7 cellular contexts compared by ENCODE assay signal in the genomic region with DNA sequence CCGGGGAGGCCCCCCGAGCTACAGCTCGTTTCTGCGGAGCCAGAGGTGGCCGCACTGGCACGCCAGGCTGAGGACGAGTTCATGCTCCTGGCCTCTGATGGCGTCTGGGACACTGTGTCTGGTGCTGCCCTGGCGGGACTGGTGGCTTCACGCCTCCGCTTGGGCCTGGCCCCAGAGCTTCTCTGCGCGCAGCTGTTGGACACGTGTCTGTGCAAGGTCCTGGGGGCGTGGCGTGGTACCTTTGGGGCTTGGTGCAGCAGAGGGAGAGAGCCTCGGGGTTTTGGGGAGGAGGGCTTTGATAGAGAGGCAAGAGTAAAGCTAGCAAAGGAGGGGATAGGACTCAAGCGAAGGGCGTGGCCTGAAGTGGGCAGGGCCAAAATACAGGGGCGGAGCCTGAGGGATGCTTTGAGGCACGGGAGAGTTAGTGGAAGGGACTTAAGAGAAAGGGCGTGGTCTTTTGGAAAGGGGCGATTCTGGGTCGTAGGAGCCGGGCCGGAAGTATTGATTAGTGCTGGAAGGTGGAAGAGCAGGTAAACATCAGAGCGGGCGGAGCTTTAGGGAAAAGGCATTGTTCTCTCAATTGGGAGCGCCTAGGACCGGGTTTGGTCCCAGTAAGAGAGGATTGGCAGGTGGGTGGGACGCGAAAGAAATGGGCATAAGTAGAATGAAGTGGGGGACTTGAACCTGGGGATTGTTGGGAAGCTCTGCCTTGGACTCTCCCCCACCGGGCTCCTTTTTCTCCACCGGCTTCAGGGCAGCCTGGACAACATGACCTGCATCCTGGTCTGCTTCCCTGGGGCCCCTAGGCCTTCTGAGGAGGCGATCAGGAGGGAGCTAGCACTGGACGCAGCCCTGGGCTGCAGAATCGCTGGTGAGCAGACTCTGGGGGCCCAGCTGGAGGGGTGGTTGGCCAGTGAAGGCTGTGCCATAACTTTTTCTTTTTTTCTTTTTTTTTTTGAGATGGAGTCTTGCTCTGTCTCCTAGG. TPM values are rescaled to one million over a fixed set of nuclear protein-coding genes. Genes with fewer than 3 reads are reported as not detected.
DNase-seq lines count a peak whose midpoint lies in the region; ATAC-seq, FAIRE-seq and TF ChIP-seq lines count a peak whose summit lies in the region.
"Had no signal": no experiment of that assay in that cellular context is flagged by ENCODE, and none has a peak within 500 bp of the region (broad histone marks: within the 10 kb centered on the region; RNA-seq: fewer than 3 reads in every experiment).

No MANE protein-coding gene starts in this region.

- peak overlapping the region; percentile 88 for H2BK5ac ChIP-seq in neuronal stem cell (ENCODE audit: low read length)

- peak; percentile 95 for FAIRE-seq in K562 (lab: Jason Lieb, UNC)

- H3K14ac ChIP-seq in neuronal stem cell (ENCODE audit: low read length), result no peak overlapping the region

- H2BK12ac ChIP-seq in neuronal stem cell (ENCODE audit: low read length), result peak overlapping the region; percentile 63

- in situ Hi-C loops in K562 (cut with MboI), result no loop called here

- peak overlapping the region; percentile 50 for H3K18ac ChIP-seq in neuronal stem cell (ENCODE audit: low read length)

- peaks cover 23 to 56% (median 37%) of the 10 kb centered on the region in 4 donors for H3K4me1 Mint-ChIP-seq in CD4-positive, alpha-beta memory T cell

- no peak overlapping the region for H3K4ac ChIP-seq in neuronal stem cell (ENCODE audit: low read length)

- POLR2A ChIA-PET in CD4-positive, alpha-beta memory T cell (lab: Charles Lee; ENCODE audit: partially characterized antibody), result interaction anchor here (1.1 to 2.8 kb wide), 7 partner anchors 8 to 85 kb away, joined by 3 to 11 read pairs (median 5); partner anchors contain the start of genes FOSB, OPA3 and VASP
- POLR2A ChIA-PET in K562 (lab: Yijun Ruan, JAX), result interaction anchor here (0.6 to 1.8 kb wide), 5 partner anchors 14 to 299 kb away, joined by 3 to 7 read pairs (median 3); no protein-coding TSS in a partner anchor

- H4K91ac ChIP-seq in neuronal stem cell (ENCODE audit: low read depth, low read length, poor library complexity), result no peak overlapping the region

- BruUV-seq in K562 (replicated peaks; lab: Mats Ljungman, UMichigan), result TSS peak; percentile 55

- no peaks in the 10 kb centered on the region for H3K9me3 ChIP-seq in CD4-positive, alpha-beta memory T cell (ENCODE audit: control insufficient read depth in 1 of 2, low read length in 2 of 2)
- H3K9me3 ChIP-seq in K562 (replicated peaks; ENCODE audit: control insufficient read depth, insufficient read depth, low read depth, low read length), result no peaks in the 10 kb centered on the region
- H3K9me3 ChIP-seq in neuronal stem cell (replicated peaks in 1 of 2; ENCODE audit: control insufficient read depth in 2 of 2, insufficient read depth in 1 of 2, low read depth in 1 of 2, low read length in 2 of 2), result no peaks in the 10 kb centered on the region

- 39% methylated on average over 37 of the region's 37 CpGs for WGBS in K562 (ENCODE audit: insufficient coverage, low coverage, missing lambda C conversion rate)
- WGBS in neuronal stem cell (ENCODE audit: extremely low coverage in 2 of 2, insufficient read length in 2 of 2, insufficient replicate concordance in 1 of 2), 2 donors, result no CpG with 5 or more reads among the region's 37 CpGs

- TF ChIP-seq RAD21 in K562 (CRISPR knock-in tag; conservative IDR thresholded peaks at IDR 0.05 in 1 of 2, IDR thresholded peaks at IDR 0.05 in 1 of 2), result no peak

- no peaks in the 10 kb centered on the region for H3K9me1 ChIP-seq in K562 (ENCODE audit: control insufficient read depth, insufficient read depth, low read length)

- H2AK5ac ChIP-seq in neuronal stem cell (ENCODE audit: low read depth, low read length), result peak overlapping the region; percentile 91

- H3K4me3 ChIP-seq in CD4-positive, alpha-beta memory T cell (ENCODE audit: low read length in 2 of 2), result peak overlapping the region in 1 of 2 donors; percentile 53
- H3K4me3 ChIP-seq in K562, result no peak overlapping the region
- peak overlapping the region in 1 of 2 donors; percentile 39 for H3K4me3 ChIP-seq in neuronal stem cell (ENCODE audit: low read length in 2 of 2)

- CTCF ChIA-PET in CD4-positive, alpha-beta memory T cell (lab: Charles Lee; ENCODE audit: partially characterized antibody), result interaction anchor here (1.1 to 6.5 kb wide), 3 partner anchors 14 to 60 kb away, joined by 3 to 52 read pairs (median 4); no protein-coding TSS in a partner anchor
- CTCF ChIA-PET in K562 (lab: Yijun Ruan, JAX; ENCODE audit: low intra/inter-chr PET ratio), result no interaction called here

- no peaks in the 10 kb centered on the region for H3K9me3 Mint-ChIP-seq in CD4-positive, alpha-beta memory T cell

- peak overlapping the region; percentile 92 for H3K23ac ChIP-seq in neuronal stem cell (ENCODE audit: low read depth, low read length, poor library complexity)

- H4K20me1 ChIP-seq in K562 (replicated peaks; ENCODE audit: control insufficient read depth, insufficient read depth, low read length), result no peaks in the 10 kb centered on the region

- H2BK15ac ChIP-seq in neuronal stem cell (ENCODE audit: low read length), result peak overlapping the region; percentile 74

- H3K4me2 ChIP-seq in K562 (ENCODE audit: insufficient read depth, low read length), result peak overlapping the region; percentile 68
- peak overlapping the region; percentile 57 for H3K4me2 ChIP-seq in neuronal stem cell (ENCODE audit: insufficient read depth, low read length, poor library complexity, severe bottlenecking)

- no peak overlapping the region for H4K8ac ChIP-seq in neuronal stem cell (ENCODE audit: low read depth, low read length)

- no peaks in the 10 kb centered on the region for H3K36me3 ChIP-seq in CD4-positive, alpha-beta memory T cell (ENCODE audit: insufficient read depth, low read length)
- H3K36me3 ChIP-seq in K562 (ENCODE audit: control insufficient read depth, insufficient read depth, low read length), result no peaks in the 10 kb centered on the region
- peaks cover 0 to 1% of the 10 kb centered on the region in 2 donors for H3K36me3 ChIP-seq in neuronal stem cell (replicated peaks in 1 of 2; ENCODE audit: control insufficient read depth in 2 of 2, insufficient read depth in 2 of 2, low read length in 2 of 2)

- H3K79me2 ChIP-seq in K562 (ENCODE audit: control insufficient read depth, insufficient read depth, low read length), result no peaks in the 10 kb centered on the region

- peaks cover 37% of the 10 kb centered on the region for H3K4me1 ChIP-seq in CD4-positive, alpha-beta memory T cell (ENCODE audit: insufficient read depth, low read length)
- H3K4me1 ChIP-seq in K562 (replicated peaks in 1 of 2; ENCODE audit: control insufficient read depth in 2 of 2, insufficient read depth in 2 of 2, low read length in 2 of 2) (peaks cover 15 to 60% of the 10 kb centered on the region in 2 experiments; a peak in 4 of 5 replicates), neuronal stem cell (ENCODE audit: control insufficient read depth in 2 of 2, insufficient read depth in 1 of 2, low read depth in 1 of 2, low read length in 2 of 2) (peaks cover 6 to 18% of the 10 kb centered on the region in 2 donors)

- peaks cover 4 to 7% of the 10 kb centered on the region in 2 donors for H3K36me3 Mint-ChIP-seq in CD4-positive, alpha-beta memory T cell

- intact Hi-C loops in CD4-positive, alpha-beta memory T cell (cut with micrococcal nuclease), result loop anchor here (2.0 to 5.0 kb wide), 2 partner anchors 85 to 848 kb away; partner anchors contain the start of genes OPA3 and PPP5C
- intact Hi-C loops in K562 (cut with micrococcal nuclease), result no loop called here

- TF ChIP-seq POLR2A in K562 (conservative IDR thresholded peaks at IDR 0.05), result no peak; the same call in 1 of the 2 replicates

- peak overlapping the region; percentile 50 to 89 (median 76) for H3K27ac Mint-ChIP-seq in CD4-positive, alpha-beta memory T cell

- TF ChIP-seq CTCF in K562 (IDR thresholded peaks at IDR 0.05 in 2 of 3, conservative IDR thresholded peaks at IDR 0.05 in 1 of 3; ENCODE audit: insufficient read depth in 2 of 3, low read depth in 1 of 3, low read length in 3 of 3), result no peak

- no peak overlapping the region for H2BK120ac ChIP-seq in neuronal stem cell (ENCODE audit: low read depth, low read length)

- no peak overlapping the region for H3K27ac ChIP-seq in CD4-positive, alpha-beta memory T cell (ENCODE audit: low read depth, low read length)
- H3K27ac ChIP-seq in K562 (ENCODE audit: extremely low read depth, low read depth, low read length) (no peak overlapping the region; the same call in 2 of the 3 replicates), neuronal stem cell (replicated peaks; ENCODE audit: low read length) (no peak overlapping the region)

- peak; percentile 51 to 73 (median 54) for DNase-seq in CD4-positive, alpha-beta memory T cell
- DNase-seq in NCI-H345 (lab: John Stamatoyannopoulos, UW) (peak; percentile 57), K562 (ENCODE audit: extremely low read depth in 1 of 4, low spot score in 3 of 4) (peak; percentile 70 to 90 (median 74)), neuronal stem cell (ENCODE audit: low spot score) (peak; percentile 59), SKM-1 treated with dmso at 0.1 percent for 144 hours (lab: John Stamatoyannopoulos, UW; ENCODE audit: unreplicated experiment) (no peak)

- no peaks in the 10 kb centered on the region for H3K27me3 ChIP-seq in CD4-positive, alpha-beta memory T cell (ENCODE audit: insufficient read depth, low read length)
- H3K27me3 ChIP-seq in K562 (ENCODE audit: control insufficient read depth in 2 of 2, insufficient read depth in 2 of 2, low read length in 2 of 2) (peaks cover 3 to 13% of the 10 kb centered on the region in 2 experiments; a peak in 3 of 5 replicates), neuronal stem cell (ENCODE audit: control insufficient read depth in 3 of 3, insufficient read depth in 3 of 3, low read depth in 1 of 3, low read length in 3 of 3) (peaks cover 18 to 54% (median 38%) of the 10 kb centered on the region in 3 experiments)

- no peaks in the 10 kb centered on the region for H3K79me1 ChIP-seq in neuronal stem cell (ENCODE audit: low read depth, low read length)

- H3K9ac ChIP-seq in K562 (ENCODE audit: insufficient read depth in 1 of 2, low read depth in 2 of 2, low read length in 2 of 2), result peak overlapping the region in 1 of 2 experiments; percentile 79; a peak in 2 of 4 replicates
- H3K9ac ChIP-seq in neuronal stem cell (ENCODE audit: low read depth, low read length, poor library complexity), result peak overlapping the region; percentile 17

- peak; percentile 84 for ATAC-seq in K562
- ATAC-seq in GM19035 (IDR thresholded peaks at IDR 0.05; ENCODE audit: unreplicated experiment), result no peak

- peaks cover 0 to 3% of the 10 kb centered on the region in 2 donors for H3K27me3 Mint-ChIP-seq in CD4-positive, alpha-beta memory T cell

- H2AFZ ChIP-seq in K562 (ENCODE audit: low read depth, low read length), result peak overlapping the region; percentile 79
- peak overlapping the region; percentile 69 for H2AFZ ChIP-seq in neuronal stem cell (ENCODE audit: low read length)

- H3K4me3 Mint-ChIP-seq in CD4-positive, alpha-beta memory T cell, result peak overlapping the region; percentile 51 to 71 (median 63)

- no peak for TF ChIP-seq EP300 in K562 (IDR thresholded peaks at IDR 0.05; ENCODE audit: low read length)

RNA-seq across cellular contexts. Expression of gene PPM1N, which starts 1.2 kb away (rescaled TPM):
- 1 to 10 TPM; 5.8 to 7.9 TPM for total RNA-seq in CD4-positive, alpha-beta memory T cell
- 1 to 10 TPM; 3.7 to 4.0 TPM for polyA plus RNA-seq in CD4-positive, alpha-beta memory T cell
- total RNA-seq in K562 (2011; cell fraction: chromatin; rRNA removed; ENCODE audit: low replicate concordance), result 2.8 and 3.4 TPM in 2 replicates
- total RNA-seq in K562 (2011; cell fraction: nucleolus; rRNA removed), result 3.5 and 5.0 TPM in 2 replicates
- 2.3 and 3.4 TPM in 2 replicates for total RNA-seq in K562 (2011; cell fraction: nucleoplasm; rRNA removed)
- 6.2 and 8.7 TPM in 2 replicates for total RNA-seq in K562 (2014; rRNA removed)
- 5.4 and 6.1 TPM in 2 replicates for total RNA-seq in K562 (2014; rRNA removed; fragmentation: Illumina TruSeq; extraction: Trizol)
- 6.0 and 6.5 TPM in 2 replicates for total RNA-seq in K562 (2015; rRNA removed; fragmentation: Illumina TruSeq; extraction: Trizol)
- total RNA-seq in K562 (2021), result 6.4 and 7.6 TPM in 2 replicates
- 4.5 and 7.8 TPM in 2 replicates for polyA plus RNA-seq in K562 (2011; rRNA removed)
- 7.5 and 9.8 TPM in 2 replicates for polyA plus RNA-seq in K562 (2011; cell fraction: cytosol; rRNA removed)
- 7.9 and 8.8 TPM in 2 replicates for polyA plus RNA-seq in K562 (2011; cell fraction: nucleus; rRNA removed)
- polyA plus RNA-seq in K562 (2012), result 9.6 and 13.5 TPM in 2 replicates
- 8.5 and 10.4 TPM in 2 replicates for polyA plus RNA-seq in K562 (2014; fragmentation: Illumina TruSeq; extraction: Trizol)
- 10 to 100 TPM; 13.0 to 15.6 TPM for polyA plus RNA-seq in K562 (2014; fragmentation: Nextera tagmentation; extraction: Ambion mirVana)
- polyA plus RNA-seq in K562 (2014; rRNA removed), result 14.0 and 15.7 TPM in 2 replicates
- 1.2 and 1.8 TPM in 2 replicates for polyA minus RNA-seq in K562 (2011; rRNA and poly(A)+ RNA removed)
- polyA minus RNA-seq in K562 (2011; cell fraction: cytosol; rRNA and poly(A)+ RNA removed), result 1.1 and 1.3 TPM in 2 replicates
- polyA minus RNA-seq in K562 (2011; cell fraction: nucleus; rRNA and poly(A)+ RNA removed), result 1.5 and 1.8 TPM in 2 replicates
- polyA plus RNA-seq in neuronal stem cell (2013, experiment 1 of 2), result 1.3 TPM
- 1.2 TPM for polyA plus RNA-seq in neuronal stem cell (2013, experiment 2 of 2)
- total RNA-seq: kidney epithelial cell had no signal

RNA-seq across cellular contexts. Expression of gene RTN2, which starts 2.6 kb away (rescaled TPM):
- 1 to 10 TPM in 1 of 2 experiments, under 1 TPM in 1; 0.14 to 1.1 TPM for total RNA-seq in CD4-positive, alpha-beta memory T cell
- polyA plus RNA-seq in CD4-positive, alpha-beta memory T cell, result under 1 TPM in 1 of 2 donors, not detected in 1; 0.48 TPM
- total RNA-seq in K562 (2011; cell fraction: chromatin; rRNA removed; ENCODE audit: low replicate concordance), result 9.6 and 30.7 TPM in 2 replicates
- total RNA-seq in K562 (2011; cell fraction: nucleolus; rRNA removed), result 33.3 and 36.9 TPM in 2 replicates
- 17.6 and 21.3 TPM in 2 replicates for total RNA-seq in K562 (2011; cell fraction: nucleoplasm; rRNA removed)
- total RNA-seq in K562 (2014; rRNA removed) (9.3 and 20.1 TPM in 2 replicates), K562 (2014; rRNA removed; fragmentation: Illumina TruSeq; extraction: Trizol) (6.9 and 7.2 TPM in 2 replicates), K562 (2015; rRNA removed; fragmentation: Illumina TruSeq; extraction: Trizol) (7.2 and 8.3 TPM in 2 replicates), K562 (2021) (21.4 and 24.3 TPM in 2 replicates)
- polyA plus RNA-seq in K562 (2011; rRNA removed) (14.1 and 23.1 TPM in 2 replicates), K562 (2014; fragmentation: Illumina TruSeq; extraction: Trizol) (18.6 and 23.7 TPM in 2 replicates), K562 (2014; fragmentation: Nextera tagmentation; extraction: Ambion mirVana) (under 1 TPM; 0.53 to 0.69 TPM), K562 (2014; rRNA removed) (12.3 and 18.7 TPM in 2 replicates)
- 28.2 and 40.0 TPM in 2 replicates for polyA plus RNA-seq in K562 (2011; cell fraction: cytosol; rRNA removed)
- polyA plus RNA-seq in K562 (2011; cell fraction: nucleus; rRNA removed), result 19.8 and 28.9 TPM in 2 replicates
- 30.4 and 54.3 TPM in 2 replicates for polyA plus RNA-seq in K562 (2012)
- polyA minus RNA-seq in K562 (2011; rRNA and poly(A)+ RNA removed), result 7.4 and 8.3 TPM in 2 replicates
- polyA minus RNA-seq in K562 (2011; cell fraction: cytosol; rRNA and poly(A)+ RNA removed), result 20.7 and 22.8 TPM in 2 replicates
- 9.0 and 16.4 TPM in 2 replicates for polyA minus RNA-seq in K562 (2011; cell fraction: nucleus; rRNA and poly(A)+ RNA removed)
- 9.5 TPM for polyA plus RNA-seq in neuronal stem cell (2013, experiment 1 of 2)
- 10.0 TPM for polyA plus RNA-seq in neuronal stem cell (2013, experiment 2 of 2)

RNA-seq across cellular contexts. Expression of gene VASP, which starts 7.8 kb away (rescaled TPM):
- 10 to 100 TPM; 89.8 to 92.8 TPM for total RNA-seq in CD4-positive, alpha-beta memory T cell
- polyA plus RNA-seq in CD4-positive, alpha-beta memory T cell, result 10 to 100 TPM; 49.1 to 53.4 TPM
- total RNA-seq in K562 (2011; cell fraction: chromatin; rRNA removed; ENCODE audit: low replicate concordance), result 123 and 279 TPM in 2 replicates
- total RNA-seq in K562 (2011; cell fraction: nucleolus; rRNA removed), result 127 and 148 TPM in 2 replicates
- total RNA-seq in K562 (2011; cell fraction: nucleoplasm; rRNA removed), result 106 and 127 TPM in 2 replicates
- 207 and 522 TPM in 2 replicates for total RNA-seq in K562 (2014; rRNA removed)
- total RNA-seq in K562 (2014; rRNA removed; fragmentation: Illumina TruSeq; extraction: Trizol), result 98.6 and 104 TPM in 2 replicates
- total RNA-seq in K562 (2015; rRNA removed; fragmentation: Illumina TruSeq; extraction: Trizol), result 112 and 114 TPM in 2 replicates
- total RNA-seq in K562 (2021), result 248 and 261 TPM in 2 replicates
- 92.0 and 102 TPM in 2 replicates for polyA plus RNA-seq in K562 (2011; rRNA removed)
- 80.7 and 337 TPM in 2 replicates for polyA plus RNA-seq in K562 (2011; cell fraction: cytosol; rRNA removed)
- polyA plus RNA-seq in K562 (2011; cell fraction: nucleus; rRNA removed), result 119 and 149 TPM in 2 replicates
- 109 and 183 TPM in 2 replicates for polyA plus RNA-seq in K562 (2012)
- polyA plus RNA-seq in K562 (2014; fragmentation: Illumina TruSeq; extraction: Trizol), result 169 and 182 TPM in 2 replicates
- 10 to 100 TPM; 16.7 to 22.6 TPM for polyA plus RNA-seq in K562 (2014; fragmentation: Nextera tagmentation; extraction: Ambion mirVana)
- 148 and 251 TPM in 2 replicates for polyA plus RNA-seq in K562 (2014; rRNA removed)
- polyA minus RNA-seq in K562 (2011; rRNA and poly(A)+ RNA removed), result 55.1 and 66.5 TPM in 2 replicates
- 131 and 134 TPM in 2 replicates for polyA minus RNA-seq in K562 (2011; cell fraction: cytosol; rRNA and poly(A)+ RNA removed)
- polyA minus RNA-seq in K562 (2011; cell fraction: nucleus; rRNA and poly(A)+ RNA removed), result 72.3 and 93.4 TPM in 2 replicates
- polyA plus RNA-seq in neuronal stem cell (2013, experiment 1 of 2), result 61.7 TPM
- 63.2 TPM for polyA plus RNA-seq in neuronal stem cell (2013, experiment 2 of 2)

RNA-seq across cellular contexts. Expression of gene FOSB, which starts 31.7 kb away (rescaled TPM):
- 1 to 10 TPM; 4.2 to 4.7 TPM for total RNA-seq in CD4-positive, alpha-beta memory T cell
- 10 to 100 TPM; 12.5 to 17.1 TPM for polyA plus RNA-seq in CD4-positive, alpha-beta memory T cell
- 2.1 and 8.8 TPM in 2 replicates for total RNA-seq in K562 (2011; cell fraction: chromatin; rRNA removed; ENCODE audit: low replicate concordance)
- total RNA-seq in K562 (2011; cell fraction: nucleolus; rRNA removed), result 4.2 and 6.7 TPM in 2 replicates
- total RNA-seq in K562 (2011; cell fraction: nucleoplasm; rRNA removed), result 3.9 and 4.5 TPM in 2 replicates
- 1.2 and 1.6 TPM in 2 replicates for total RNA-seq in K562 (2014; rRNA removed)
- total RNA-seq in K562 (2014; rRNA removed; fragmentation: Illumina TruSeq; extraction: Trizol), result 0.73 TPM in 2 replicates
- total RNA-seq in K562 (2015; rRNA removed; fragmentation: Illumina TruSeq; extraction: Trizol), result 0.18 and 0.26 TPM in 2 replicates
- 2.4 and 2.7 TPM in 2 replicates for total RNA-seq in K562 (2021)
- polyA plus RNA-seq in K562 (2011; rRNA removed), result 0.25 and 0.27 TPM in 2 replicates
- polyA plus RNA-seq in K562 (2011; cell fraction: cytosol; rRNA removed), result 0.32 and 0.52 TPM in 2 replicates
- 1.8 and 3.8 TPM in 2 replicates for polyA plus RNA-seq in K562 (2011; cell fraction: nucleus; rRNA removed)
- polyA plus RNA-seq in K562 (2012), result 0.76 and 1.3 TPM in 2 replicates
- polyA plus RNA-seq in K562 (2014; fragmentation: Illumina TruSeq; extraction: Trizol), result 1.2 and 1.4 TPM in 2 replicates
- polyA plus RNA-seq in K562 (2014; fragmentation: Nextera tagmentation; extraction: Ambion mirVana), result under 1 TPM; 0.11 to 0.30 TPM
- polyA plus RNA-seq in K562 (2014; rRNA removed), result 0.93 and 2.9 TPM in 2 replicates
- 0.54 and 0.77 TPM in 2 replicates for polyA minus RNA-seq in K562 (2011; rRNA and poly(A)+ RNA removed)
- 0.55 and 0.76 TPM in 2 replicates for polyA minus RNA-seq in K562 (2011; cell fraction: cytosol; rRNA and poly(A)+ RNA removed)
- 2.8 and 3.6 TPM in 2 replicates for polyA minus RNA-seq in K562 (2011; cell fraction: nucleus; rRNA and poly(A)+ RNA removed)
- 8.5 TPM for polyA plus RNA-seq in neuronal stem cell (2013, experiment 1 of 2)
- 8.7 TPM for polyA plus RNA-seq in neuronal stem cell (2013, experiment 2 of 2)
